Comparison of ENCODE assay signal across 2 cellular contexts in the genomic region with DNA sequence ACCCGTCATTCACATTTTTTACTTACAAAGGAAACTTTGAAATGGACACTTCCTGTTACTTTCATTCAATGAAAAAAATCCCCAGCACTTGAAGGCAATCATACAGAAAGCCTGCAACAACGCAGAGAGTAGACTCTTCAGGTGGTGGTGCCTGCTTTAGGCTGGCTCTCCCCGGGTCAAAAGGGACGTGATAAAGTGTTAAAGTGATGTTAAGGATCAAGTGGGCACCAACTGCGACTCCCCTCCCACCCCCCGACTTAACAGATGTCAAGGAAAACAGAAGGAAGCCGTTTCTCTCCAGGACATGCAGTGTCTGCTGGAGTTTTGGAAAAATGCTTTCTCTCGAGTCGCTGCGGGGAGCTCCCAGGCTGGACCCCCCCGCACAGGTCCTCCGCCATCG.
TF ChIP-seq lines count a peak whose summit lies in the region.

No MANE protein-coding gene starts in this region.

TF ChIP-seq in IMR-90, 13 proteins besides CTCF, POLR2A, EP300 and RAD21:
- TF ChIP-seq BHLHE40 (IDR thresholded peaks at IDR 0.05; ENCODE audit: low read depth, low read length) (no peak), FOS (IDR thresholded peaks at IDR 0.05; ENCODE audit: low read depth, low read length) (no peak), RCOR1 (IDR thresholded peaks at IDR 0.05; ENCODE audit: insufficient replicate concordance, low read length) (no peak), CEBPB (IDR thresholded peaks at IDR 0.05; ENCODE audit: low read depth, low read length) (no peak), RFX5 (IDR thresholded peaks at IDR 0.05; ENCODE audit: low read depth, low read length) (no peak)

TF ChIP-seq in K562, 482 proteins besides CTCF, POLR2A, EP300 and RAD21:
- TF ChIP-seq, protein P1, sequence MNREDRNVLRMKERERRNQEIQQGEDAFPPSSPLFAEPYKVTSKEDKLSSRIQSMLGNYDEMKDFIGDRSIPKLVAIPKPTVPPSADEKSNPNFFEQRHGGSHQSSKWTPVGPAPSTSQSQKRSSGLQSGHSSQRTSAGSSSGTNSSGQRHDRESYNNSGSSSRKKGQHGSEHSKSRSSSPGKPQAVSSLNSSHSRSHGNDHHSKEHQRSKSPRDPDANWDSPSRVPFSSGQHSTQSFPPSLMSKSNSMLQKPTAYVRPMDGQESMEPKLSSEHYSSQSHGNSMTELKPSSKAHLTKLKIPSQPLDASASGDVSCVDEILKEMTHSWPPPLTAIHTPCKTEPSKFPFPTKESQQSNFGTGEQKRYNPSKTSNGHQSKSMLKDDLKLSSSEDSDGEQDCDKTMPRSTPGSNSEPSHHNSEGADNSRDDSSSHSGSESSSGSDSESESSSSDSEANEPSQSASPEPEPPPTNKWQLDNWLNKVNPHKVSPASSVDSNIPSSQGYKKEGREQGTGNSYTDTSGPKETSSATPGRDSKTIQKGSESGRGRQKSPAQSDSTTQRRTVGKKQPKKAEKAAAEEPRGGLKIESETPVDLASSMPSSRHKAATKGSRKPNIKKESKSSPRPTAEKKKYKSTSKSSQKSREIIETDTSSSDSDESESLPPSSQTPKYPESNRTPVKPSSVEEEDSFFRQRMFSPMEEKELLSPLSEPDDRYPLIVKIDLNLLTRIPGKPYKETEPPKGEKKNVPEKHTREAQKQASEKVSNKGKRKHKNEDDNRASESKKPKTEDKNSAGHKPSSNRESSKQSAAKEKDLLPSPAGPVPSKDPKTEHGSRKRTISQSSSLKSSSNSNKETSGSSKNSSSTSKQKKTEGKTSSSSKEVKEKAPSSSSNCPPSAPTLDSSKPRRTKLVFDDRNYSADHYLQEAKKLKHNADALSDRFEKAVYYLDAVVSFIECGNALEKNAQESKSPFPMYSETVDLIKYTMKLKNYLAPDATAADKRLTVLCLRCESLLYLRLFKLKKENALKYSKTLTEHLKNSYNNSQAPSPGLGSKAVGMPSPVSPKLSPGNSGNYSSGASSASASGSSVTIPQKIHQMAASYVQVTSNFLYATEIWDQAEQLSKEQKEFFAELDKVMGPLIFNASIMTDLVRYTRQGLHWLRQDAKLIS (CRISPR knock-in tag; IDR thresholded peaks at IDR 0.05) = no peak
- TF ChIP-seq GABPB1 (CRISPR knock-in tag; IDR thresholded peaks at IDR 0.05) = no peak
- TF ChIP-seq IRF2 (CRISPR knock-in tag; IDR thresholded peaks at IDR 0.05) = no peak
- TF ChIP-seq TCFL5 (CRISPR knock-in tag; conservative IDR thresholded peaks at IDR 0.05) = no peak
- TF ChIP-seq KLF10 (CRISPR knock-in tag; IDR thresholded peaks at IDR 0.05) = no peak
- TF ChIP-seq, protein P2, sequence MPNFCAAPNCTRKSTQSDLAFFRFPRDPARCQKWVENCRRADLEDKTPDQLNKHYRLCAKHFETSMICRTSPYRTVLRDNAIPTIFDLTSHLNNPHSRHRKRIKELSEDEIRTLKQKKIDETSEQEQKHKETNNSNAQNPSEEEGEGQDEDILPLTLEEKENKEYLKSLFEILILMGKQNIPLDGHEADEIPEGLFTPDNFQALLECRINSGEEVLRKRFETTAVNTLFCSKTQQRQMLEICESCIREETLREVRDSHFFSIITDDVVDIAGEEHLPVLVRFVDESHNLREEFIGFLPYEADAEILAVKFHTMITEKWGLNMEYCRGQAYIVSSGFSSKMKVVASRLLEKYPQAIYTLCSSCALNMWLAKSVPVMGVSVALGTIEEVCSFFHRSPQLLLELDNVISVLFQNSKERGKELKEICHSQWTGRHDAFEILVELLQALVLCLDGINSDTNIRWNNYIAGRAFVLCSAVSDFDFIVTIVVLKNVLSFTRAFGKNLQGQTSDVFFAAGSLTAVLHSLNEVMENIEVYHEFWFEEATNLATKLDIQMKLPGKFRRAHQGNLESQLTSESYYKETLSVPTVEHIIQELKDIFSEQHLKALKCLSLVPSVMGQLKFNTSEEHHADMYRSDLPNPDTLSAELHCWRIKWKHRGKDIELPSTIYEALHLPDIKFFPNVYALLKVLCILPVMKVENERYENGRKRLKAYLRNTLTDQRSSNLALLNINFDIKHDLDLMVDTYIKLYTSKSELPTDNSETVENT (CRISPR knock-in tag; IDR thresholded peaks at IDR 0.05) = no peak
- TF ChIP-seq, protein P3, sequence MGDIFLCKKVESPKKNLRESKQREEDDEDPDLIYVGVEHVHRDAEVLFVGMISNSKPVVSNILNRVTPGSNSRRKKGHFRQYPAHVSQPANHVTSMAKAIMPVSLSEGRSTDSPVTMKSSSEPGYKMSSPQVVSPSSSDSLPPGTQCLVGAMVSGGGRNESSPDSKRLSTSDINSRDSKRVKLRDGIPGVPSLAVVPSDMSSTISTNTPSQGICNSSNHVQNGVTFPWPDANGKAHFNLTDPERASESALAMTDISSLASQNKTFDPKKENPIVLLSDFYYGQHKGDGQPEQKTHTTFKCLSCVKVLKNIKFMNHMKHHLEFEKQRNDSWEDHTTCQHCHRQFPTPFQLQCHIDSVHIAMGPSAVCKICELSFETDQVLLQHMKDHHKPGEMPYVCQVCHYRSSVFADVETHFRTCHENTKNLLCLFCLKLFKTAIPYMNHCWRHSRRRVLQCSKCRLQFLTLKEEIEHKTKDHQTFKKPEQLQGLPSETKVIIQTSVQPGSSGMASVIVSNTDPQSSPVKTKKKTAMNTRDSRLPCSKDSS (IDR thresholded peaks at IDR 0.05; ENCODE audit: low read depth, partially characterized antibody) = no peak
- TF ChIP-seq, protein P4, sequence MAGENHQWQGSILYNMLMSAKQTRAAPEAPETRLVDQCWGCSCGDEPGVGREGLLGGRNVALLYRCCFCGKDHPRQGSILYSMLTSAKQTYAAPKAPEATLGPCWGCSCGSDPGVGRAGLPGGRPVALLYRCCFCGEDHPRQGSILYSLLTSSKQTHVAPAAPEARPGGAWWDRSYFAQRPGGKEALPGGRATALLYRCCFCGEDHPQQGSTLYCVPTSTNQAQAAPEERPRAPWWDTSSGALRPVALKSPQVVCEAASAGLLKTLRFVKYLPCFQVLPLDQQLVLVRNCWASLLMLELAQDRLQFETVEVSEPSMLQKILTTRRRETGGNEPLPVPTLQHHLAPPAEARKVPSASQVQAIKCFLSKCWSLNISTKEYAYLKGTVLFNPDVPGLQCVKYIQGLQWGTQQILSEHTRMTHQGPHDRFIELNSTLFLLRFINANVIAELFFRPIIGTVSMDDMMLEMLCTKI (IDR thresholded peaks at IDR 0.05; ENCODE audit: partially characterized antibody) = no peak
- no peak for TF ChIP-seq NR3C1 (CRISPR knock-in tag; IDR thresholded peaks at IDR 0.05)
- TF ChIP-seq, protein P5, sequence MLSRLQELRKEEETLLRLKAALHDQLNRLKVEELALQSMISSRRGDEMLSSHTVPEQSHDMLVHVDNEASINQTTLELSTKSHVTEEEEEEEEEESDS (CRISPR knock-in tag; IDR thresholded peaks at IDR 0.05) = no peak
